ENCODE assay signal across 9 cellular contexts in genomic region chr13:64938660-64939059, GRCh38.
"Had no signal": no experiment of that assay in that cellular context is flagged by ENCODE, and none has a peak within 500 bp of the region (broad histone marks: within the 10 kb centered on the region; RNA-seq: fewer than 3 reads in every experiment).

No MANE protein-coding gene starts in this region.

- FAIRE-seq: H1, H54, HTR-8/SVneo, K562 had no signal

- H3K4me3 ChIP-seq: GM23338, K562 had no signal

- DNase-seq: H9, HCEC 1CT, HFFc6, IMR-90 had no signal

- ATAC-seq: GM23338, K562 had no signal

- H3K4me1 Mint-ChIP-seq: GM23338, H9 had no signal

- H3K4me3 Mint-ChIP-seq: GM23338, H9, HFFc6 had no signal

- H3K4me2 ChIP-seq: GM23338 had no signal

- H3K27ac Mint-ChIP-seq: GM23338, H9, HFFc6 had no signal

- H3K9me3 Mint-ChIP-seq: HFFc6 had no signal

- H2AFZ ChIP-seq: GM23338 had no signal
